In the genomic region with DNA sequence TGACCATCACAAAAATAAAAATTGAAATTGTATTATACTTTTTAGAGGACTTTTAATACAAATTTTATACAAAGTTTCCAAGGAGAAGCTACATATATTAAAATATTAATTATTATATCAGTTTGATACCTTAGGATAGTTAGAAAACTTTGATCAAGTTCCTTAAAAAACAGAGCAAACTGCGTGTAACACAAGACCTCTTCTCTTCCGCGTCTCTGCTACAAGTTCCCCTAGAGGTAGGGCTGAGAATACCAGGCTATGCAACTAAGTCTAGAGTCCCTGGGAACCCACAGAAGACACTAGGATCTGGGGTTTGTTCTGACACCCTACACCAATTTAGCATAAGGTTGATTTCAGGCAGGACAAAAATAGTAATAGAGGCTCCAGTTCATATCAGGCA, we compare ENCODE assay signal across 1 cellular context.
TF ChIP-seq lines count a peak whose summit lies in the region.

No MANE protein-coding gene starts in this region.

TF ChIP-seq in GM23338, 12 proteins besides CTCF, POLR2A, EP300 and RAD21 (continued from another document):
- TF ChIP-seq, protein P1, sequence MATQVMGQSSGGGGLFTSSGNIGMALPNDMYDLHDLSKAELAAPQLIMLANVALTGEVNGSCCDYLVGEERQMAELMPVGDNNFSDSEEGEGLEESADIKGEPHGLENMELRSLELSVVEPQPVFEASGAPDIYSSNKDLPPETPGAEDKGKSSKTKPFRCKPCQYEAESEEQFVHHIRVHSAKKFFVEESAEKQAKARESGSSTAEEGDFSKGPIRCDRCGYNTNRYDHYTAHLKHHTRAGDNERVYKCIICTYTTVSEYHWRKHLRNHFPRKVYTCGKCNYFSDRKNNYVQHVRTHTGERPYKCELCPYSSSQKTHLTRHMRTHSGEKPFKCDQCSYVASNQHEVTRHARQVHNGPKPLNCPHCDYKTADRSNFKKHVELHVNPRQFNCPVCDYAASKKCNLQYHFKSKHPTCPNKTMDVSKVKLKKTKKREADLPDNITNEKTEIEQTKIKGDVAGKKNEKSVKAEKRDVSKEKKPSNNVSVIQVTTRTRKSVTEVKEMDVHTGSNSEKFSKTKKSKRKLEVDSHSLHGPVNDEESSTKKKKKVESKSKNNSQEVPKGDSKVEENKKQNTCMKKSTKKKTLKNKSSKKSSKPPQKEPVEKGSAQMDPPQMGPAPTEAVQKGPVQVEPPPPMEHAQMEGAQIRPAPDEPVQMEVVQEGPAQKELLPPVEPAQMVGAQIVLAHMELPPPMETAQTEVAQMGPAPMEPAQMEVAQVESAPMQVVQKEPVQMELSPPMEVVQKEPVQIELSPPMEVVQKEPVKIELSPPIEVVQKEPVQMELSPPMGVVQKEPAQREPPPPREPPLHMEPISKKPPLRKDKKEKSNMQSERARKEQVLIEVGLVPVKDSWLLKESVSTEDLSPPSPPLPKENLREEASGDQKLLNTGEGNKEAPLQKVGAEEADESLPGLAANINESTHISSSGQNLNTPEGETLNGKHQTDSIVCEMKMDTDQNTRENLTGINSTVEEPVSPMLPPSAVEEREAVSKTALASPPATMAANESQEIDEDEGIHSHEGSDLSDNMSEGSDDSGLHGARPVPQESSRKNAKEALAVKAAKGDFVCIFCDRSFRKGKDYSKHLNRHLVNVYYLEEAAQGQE (IDR thresholded peaks at IDR 0.05; ENCODE audit: unreplicated experiment): no peak
- TF ChIP-seq, protein P2, sequence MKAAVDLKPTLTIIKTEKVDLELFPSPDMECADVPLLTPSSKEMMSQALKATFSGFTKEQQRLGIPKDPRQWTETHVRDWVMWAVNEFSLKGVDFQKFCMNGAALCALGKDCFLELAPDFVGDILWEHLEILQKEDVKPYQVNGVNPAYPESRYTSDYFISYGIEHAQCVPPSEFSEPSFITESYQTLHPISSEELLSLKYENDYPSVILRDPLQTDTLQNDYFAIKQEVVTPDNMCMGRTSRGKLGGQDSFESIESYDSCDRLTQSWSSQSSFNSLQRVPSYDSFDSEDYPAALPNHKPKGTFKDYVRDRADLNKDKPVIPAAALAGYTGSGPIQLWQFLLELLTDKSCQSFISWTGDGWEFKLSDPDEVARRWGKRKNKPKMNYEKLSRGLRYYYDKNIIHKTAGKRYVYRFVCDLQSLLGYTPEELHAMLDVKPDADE (IDR thresholded peaks at IDR 0.05): no peak
- no peak for TF ChIP-seq NANOG (IDR thresholded peaks at IDR 0.05; ENCODE audit: borderline replicate concordance)
- no peak for TF ChIP-seq ZNF331 (CRISPR knock-in tag; IDR thresholded peaks at IDR 0.05; ENCODE audit: low read depth)
- TF ChIP-seq EZH2phosphoT487 (IDR thresholded peaks at IDR 0.05; ENCODE audit: unreplicated experiment): no peak
